1 cellular context compared by ENCODE assay signal in genomic region chr6:4350571-4351505, GRCh38.
TF ChIP-seq lines count a peak whose summit lies in the region.

No MANE protein-coding gene starts in this region.

TF ChIP-seq in IMR-90, 13 proteins besides CTCF, POLR2A, EP300 and RAD21 (continued from another document):
- TF ChIP-seq USF2 (IDR thresholded peaks at IDR 0.05; ENCODE audit: low read depth, low read length) = no peak
- TF ChIP-seq SMC3 (IDR thresholded peaks at IDR 0.05; ENCODE audit: low read depth, low read length) = no peak
- TF ChIP-seq CHD1 (IDR thresholded peaks at IDR 0.05; ENCODE audit: low read depth, low read length) = no peak
